ENCODE assay signal across 7 cellular contexts in the genomic region with DNA sequence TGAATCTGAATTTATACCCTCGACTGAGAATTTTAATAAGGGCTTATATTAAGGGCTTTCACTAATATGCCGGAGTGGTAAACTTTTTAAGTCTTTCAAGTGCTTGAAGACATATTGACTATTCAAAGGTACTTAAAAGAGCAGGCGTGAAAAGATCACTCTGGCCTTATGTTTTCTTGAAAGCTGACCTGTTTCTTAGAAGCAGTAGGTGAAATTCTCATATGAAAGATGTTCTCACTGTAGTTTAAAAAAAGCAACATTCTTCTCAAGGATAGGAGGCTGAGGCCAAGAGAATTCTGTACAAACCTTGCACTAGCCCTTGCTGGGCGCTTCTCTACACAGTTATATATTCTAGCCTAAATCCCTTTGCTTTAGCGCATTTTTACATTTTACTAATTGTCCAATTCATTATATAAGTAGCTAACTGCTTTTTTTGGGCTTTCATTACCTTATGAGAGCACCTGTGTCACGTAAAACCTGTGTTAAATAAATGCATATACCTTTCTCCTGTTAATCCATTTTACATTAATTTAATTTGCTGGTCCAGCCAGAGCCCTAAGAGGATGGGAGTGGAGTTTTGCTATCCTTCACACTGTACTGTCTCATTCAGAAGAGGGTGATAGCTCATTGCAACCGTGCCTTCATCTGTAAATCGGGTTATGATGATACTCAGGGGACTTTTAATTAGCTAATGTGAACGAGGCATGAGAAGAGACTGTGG. TPM values are rescaled to one million over a fixed set of nuclear protein-coding genes. Genes with fewer than 3 reads are reported as not detected.
DNase-seq lines count a peak whose midpoint lies in the region; ATAC-seq lines count a peak whose summit lies in the region.

No MANE protein-coding gene starts in this region.

- H3K4me3 ChIP-seq in HUES6 (ENCODE audit: low read depth, low read length) = peak overlapping the region; percentile 70
- no peak overlapping the region for H3K4me3 ChIP-seq in iPS-15b (ENCODE audit: low read depth, low read length)

- peaks cover 11% of the 10 kb centered on the region for H3K36me3 Mint-ChIP-seq in activated CD4-positive, alpha-beta memory T cell treated with anti-CD3 and anti-CD28 coated beads, Interleukin-2, amount 10 ng/mL, durations not matched to agents 7 days and 5 days (ENCODE audit: low read depth)

- H3K4me1 ChIP-seq in HUES6 (ENCODE audit: control insufficient read depth, insufficient read depth, low read length) (peaks cover 46% of the 10 kb centered on the region), iPS-15b (ENCODE audit: control insufficient read depth, insufficient read depth, low read length) (peaks cover 25% of the 10 kb centered on the region)

- H3K4me3 Mint-ChIP-seq in activated CD4-positive, alpha-beta memory T cell treated with anti-CD3 and anti-CD28 coated beads, Interleukin-2, amount 10 ng/mL, durations not matched to agents 7 days and 5 days = peak overlapping the region; percentile 75
- peak overlapping the region; percentile 64 to 73 for H3K4me3 Mint-ChIP-seq in stimulated activated naive CD8-positive, alpha-beta T cell treated with anti-CD3 and anti-CD28 coated beads, Interleukin-15, amount 100 ng/mL, for 72 hours

- CTCF ChIA-PET in activated CD4-positive, alpha-beta memory T cell treated with anti-CD3 and anti-CD28 coated beads, Interleukin-2, amount 10 ng/mL, durations not matched to agents 7 days and 5 days (lab: Charles Lee) = interaction anchor here (1.8 to 3.7 kb wide), 4 partner anchors 11 to 1797 kb away, joined by 4 to 36 read pairs (median 26); a partner anchor contains a TSS

- H3K27ac ChIP-seq in HUES6 (ENCODE audit: low read depth, low read length) = peak overlapping the region; percentile 96

- H3K9me3 ChIP-seq in HUES6 (ENCODE audit: control insufficient read depth, insufficient read depth, low read depth, low read length) (no peaks in the 10 kb centered on the region), iPS-15b (ENCODE audit: control insufficient read depth, insufficient read depth, low read length) (no peaks in the 10 kb centered on the region)

- POLR2A ChIA-PET in activated CD4-positive, alpha-beta memory T cell treated with anti-CD3 and anti-CD28 coated beads, Interleukin-2, amount 10 ng/mL, durations not matched to agents 7 days and 5 days (lab: Charles Lee) = interaction anchor here (0.6 to 22.9 kb wide), 25 partner anchors 8 to 1866 kb away, joined by 3 to 2531 read pairs (median 14); partner anchors contain the start of gene TRIM38

- H3K36me3 ChIP-seq in HUES6 (ENCODE audit: control insufficient read depth, insufficient read depth, low read length) (no peaks in the 10 kb centered on the region), iPS-15b (ENCODE audit: control insufficient read depth, insufficient read depth, low read length) (no peaks in the 10 kb centered on the region)

- H3K27ac Mint-ChIP-seq in activated CD4-positive, alpha-beta memory T cell treated with anti-CD3 and anti-CD28 coated beads, Interleukin-2, amount 10 ng/mL, durations not matched to agents 7 days and 5 days = peak overlapping the region; percentile 100
- peak overlapping the region; percentile 86 to 99 for H3K27ac Mint-ChIP-seq in stimulated activated naive CD8-positive, alpha-beta T cell treated with anti-CD3 and anti-CD28 coated beads, Interleukin-15, amount 100 ng/mL, for 72 hours

- ATAC-seq in stimulated activated naive CD8-positive, alpha-beta T cell treated with anti-CD3 and anti-CD28 coated beads, Interleukin-15, amount 100 ng/mL, for 72 hours = no peak

- H3K9ac ChIP-seq in HUES6 (ENCODE audit: low read length) (peak overlapping the region; percentile 94), iPS-15b (ENCODE audit: low read depth, low read length) (peak overlapping the region; percentile 48)

- H3K27me3 Mint-ChIP-seq in activated CD4-positive, alpha-beta memory T cell treated with anti-CD3 and anti-CD28 coated beads, Interleukin-2, amount 10 ng/mL, durations not matched to agents 7 days and 5 days = peaks cover 2% of the 10 kb centered on the region
- H3K27me3 Mint-ChIP-seq in stimulated activated naive CD8-positive, alpha-beta T cell treated with anti-CD3 and anti-CD28 coated beads, Interleukin-15, amount 100 ng/mL, for 72 hours = no peaks in the 10 kb centered on the region

- H3K27me3 ChIP-seq in HUES6 (ENCODE audit: control insufficient read depth, insufficient read depth, low read length) (no peaks in the 10 kb centered on the region), iPS-15b (ENCODE audit: control insufficient read depth, insufficient read depth, low read length) (no peaks in the 10 kb centered on the region)

- H3K9me3 Mint-ChIP-seq in activated CD4-positive, alpha-beta memory T cell treated with anti-CD3 and anti-CD28 coated beads, Interleukin-2, amount 10 ng/mL, durations not matched to agents 7 days and 5 days = no peaks in the 10 kb centered on the region
- H3K9me3 Mint-ChIP-seq in stimulated activated naive CD8-positive, alpha-beta T cell treated with anti-CD3 and anti-CD28 coated beads, Interleukin-15, amount 100 ng/mL, for 72 hours = no peaks in the 10 kb centered on the region

- no peak for DNase-seq in activated CD4-positive, alpha-beta memory T cell treated with anti-CD3 and anti-CD28 coated beads, Interleukin-2, amount 10 ng/mL, durations not matched to agents 7 days and 5 days
- no peak for DNase-seq in stimulated activated naive CD8-positive, alpha-beta T cell treated with anti-CD3 and anti-CD28 coated beads, Interleukin-15, amount 100 ng/mL, for 72 hours
- no peak for DNase-seq in NCI-H2227 (lab: John Stamatoyannopoulos, UW; ENCODE audit: unreplicated experiment)
- DNase-seq in pons (ENCODE audit: low spot score) = no peak
- DNase-seq in SKM-1 treated with dmso at 0.1 percent for 144 hours (lab: John Stamatoyannopoulos, UW; ENCODE audit: unreplicated experiment) = no peak

- H3K4me1 Mint-ChIP-seq in activated CD4-positive, alpha-beta memory T cell treated with anti-CD3 and anti-CD28 coated beads, Interleukin-2, amount 10 ng/mL, durations not matched to agents 7 days and 5 days = peaks cover 87% of the 10 kb centered on the region
- peaks cover 70% of the 10 kb centered on the region for H3K4me1 Mint-ChIP-seq in stimulated activated naive CD8-positive, alpha-beta T cell treated with anti-CD3 and anti-CD28 coated beads, Interleukin-15, amount 100 ng/mL, for 72 hours

RNA-seq across cellular contexts. Expression of gene HFE, which starts 59.6 kb away (rescaled TPM):
- 1 to 10 TPM; 3.1 to 3.4 TPM for total RNA-seq in activated CD4-positive, alpha-beta memory T cell treated with anti-CD3 and anti-CD28 coated beads, Interleukin-2, amount 10 ng/mL, durations not matched to agents 7 days and 5 days
